23 cellular contexts compared by ENCODE assay signal in genomic region chr3:30581982-30582381, GRCh38.
"Had no signal": no experiment of that assay in that cellular context is flagged by ENCODE, and none has a peak within 500 bp of the region (broad histone marks: within the 10 kb centered on the region; RNA-seq: fewer than 3 reads in every experiment).

No MANE protein-coding gene starts in this region.

- H3K27ac Mint-ChIP-seq: activated naive CD4-positive, alpha-beta T cell treated with anti-CD3 and anti-CD28 coated beads, Interleukin-2, amount 10 ng/mL, durations not matched to agents 7 days and 5 days; activated naive CD8-positive, alpha-beta T cell treated with anti-CD3 and anti-CD28 coated beads, Interleukin-2, amount 50 U/mL, for 24 hours; activated T-cell treated with anti-CD3 and anti-CD28 coated beads, Interleukin-2, amount 50 U/mL, for 72 hours had no signal

- ATAC-seq: activated naive CD8-positive, alpha-beta T cell treated with anti-CD3 and anti-CD28 coated beads, Interleukin-2, amount 50 U/mL, for 24 hours; activated T-cell treated with anti-CD3 and anti-CD28 coated beads, Interleukin-2, amount 50 U/mL, for 72 hours; left cardiac atrium; naive thymus-derived CD4-positive, alpha-beta T cell; pancreas had no signal

- DNase-seq: activated CD4-positive, alpha-beta T cell treated with anti-CD3 and anti-CD28 coated beads for 4 hours; activated CD4-positive, alpha-beta T cell treated with anti-CD3 and anti-CD28 coated beads, Interleukin-2, amount 50 U/mL, for 4 hours; activated naive CD4-positive, alpha-beta T cell treated with anti-CD3 and anti-CD28 coated beads, Interleukin-2, amount 10 ng/mL, durations not matched to agents 7 days and 5 days; activated naive CD8-positive, alpha-beta T cell treated with anti-CD3 and anti-CD28 coated beads, Interleukin-2, amount 50 U/mL, for 24 hours; activated T-cell treated with anti-CD3 and anti-CD28 coated beads for 4 hours; activated T-cell treated with anti-CD3 and anti-CD28 coated beads, Interleukin-2, amount 50 U/mL, for 72 hours; amygdala; cerebellar nuclear complex; dorsolateral prefrontal cortex; effector memory CD4-positive, alpha-beta T cell; left cardiac atrium; midbrain; naive thymus-derived CD4-positive, alpha-beta T cell; nucleus accumbens; pancreas; stimulated activated CD4-positive, alpha-beta T cell treated with anti-CD3 and anti-CD28 coated beads, Interleukin-15, amount 100 ng/mL, for 24 hours; stimulated activated CD4-positive, alpha-beta T cell treated with anti-CD3 and anti-CD28 coated beads, Interleukin-2, amount 100 ng/mL, for 24 hours; stimulated activated naive CD4-positive, alpha-beta T cell; tibial artery had no signal

- H3K4me1 Mint-ChIP-seq: activated naive CD4-positive, alpha-beta T cell treated with anti-CD3 and anti-CD28 coated beads, Interleukin-2, amount 10 ng/mL, durations not matched to agents 7 days and 5 days; neural crest cell had no signal

- H3K36me3 Mint-ChIP-seq: activated naive CD4-positive, alpha-beta T cell treated with anti-CD3 and anti-CD28 coated beads, Interleukin-2, amount 10 ng/mL, durations not matched to agents 7 days and 5 days; naive thymus-derived CD4-positive, alpha-beta T cell had no signal

- H3K27ac ChIP-seq: coronary artery, dorsolateral prefrontal cortex, pancreas, prostate gland, suprapubic skin, tibial artery had no signal

- H3K4me3 ChIP-seq: coronary artery, dorsolateral prefrontal cortex, pancreas, prostate gland, suprapubic skin, tibial artery had no signal

- H3K9me3 ChIP-seq: pancreas, prostate gland, suprapubic skin, tibial artery had no signal

- H3K36me3 ChIP-seq: pancreas, prostate gland, suprapubic skin, tibial artery had no signal

- H3K4me1 ChIP-seq: prostate gland had no signal

- H3K4me3 Mint-ChIP-seq: activated naive CD4-positive, alpha-beta T cell treated with anti-CD3 and anti-CD28 coated beads, Interleukin-2, amount 10 ng/mL, durations not matched to agents 7 days and 5 days; activated naive CD8-positive, alpha-beta T cell treated with anti-CD3 and anti-CD28 coated beads, Interleukin-2, amount 50 U/mL, for 24 hours; activated T-cell treated with anti-CD3 and anti-CD28 coated beads, Interleukin-2, amount 50 U/mL, for 72 hours; naive thymus-derived CD4-positive, alpha-beta T cell; neural crest cell had no signal

- H3K27me3 ChIP-seq: dorsolateral prefrontal cortex, pancreas, suprapubic skin, tibial artery had no signal

- H3K9me3 Mint-ChIP-seq: activated naive CD4-positive, alpha-beta T cell treated with anti-CD3 and anti-CD28 coated beads, Interleukin-2, amount 10 ng/mL, durations not matched to agents 7 days and 5 days; activated naive CD8-positive, alpha-beta T cell treated with anti-CD3 and anti-CD28 coated beads, Interleukin-2, amount 50 U/mL, for 24 hours; activated T-cell treated with anti-CD3 and anti-CD28 coated beads, Interleukin-2, amount 50 U/mL, for 72 hours had no signal

- H3K27me3 Mint-ChIP-seq: activated naive CD4-positive, alpha-beta T cell treated with anti-CD3 and anti-CD28 coated beads, Interleukin-2, amount 10 ng/mL, durations not matched to agents 7 days and 5 days; activated naive CD8-positive, alpha-beta T cell treated with anti-CD3 and anti-CD28 coated beads, Interleukin-2, amount 50 U/mL, for 24 hours; naive thymus-derived CD4-positive, alpha-beta T cell had no signal
